Comparison of ENCODE assay signal across 8 cellular contexts in genomic region chr1:32540589-32540988, GRCh38. TPM values are rescaled to one million over a fixed set of nuclear protein-coding genes. Genes with fewer than 3 reads are reported as not detected.
A peak's percentile ranks its signal among the peaks of the same experiment; 100 is the strongest.
DNase-seq lines count a peak whose midpoint lies in the region; ATAC-seq and TF ChIP-seq lines count a peak whose summit lies in the region.

No MANE protein-coding gene starts in this region.

- peaks cover 54% of the 10 kb centered on the region for H3K27me3 Mint-ChIP-seq in activated naive CD4-positive, alpha-beta T cell treated with anti-CD3 and anti-CD28 coated beads for 36 hours (ENCODE audit: low read depth)
- H3K27me3 Mint-ChIP-seq in glutamatergic neuron (ENCODE audit: unreplicated experiment): peaks cover 5% of the 10 kb centered on the region

- peaks cover 8% of the 10 kb centered on the region for H3K4me1 Mint-ChIP-seq in activated naive CD4-positive, alpha-beta T cell treated with anti-CD3 and anti-CD28 coated beads for 36 hours (ENCODE audit: low read depth)
- H3K4me1 Mint-ChIP-seq in glutamatergic neuron (ENCODE audit: low read depth, unreplicated experiment): peaks cover 2% of the 10 kb centered on the region

- no peak for ATAC-seq in activated naive CD4-positive, alpha-beta T cell treated with anti-CD3 and anti-CD28 coated beads, Interleukin-2, amount 50 U/mL, for 72 hours
- ATAC-seq in left lung: no peak
- ATAC-seq in HG02642 (IDR thresholded peaks at IDR 0.05; ENCODE audit: poor library complexity, unreplicated experiment): no peak

- no peak for TF ChIP-seq CTCF in glutamatergic neuron (IDR thresholded peaks at IDR 0.05; ENCODE audit: partially characterized antibody, unreplicated experiment)
- TF ChIP-seq CTCF in tibial artery (IDR thresholded peaks at IDR 0.05): no peak
- TF ChIP-seq CTCF in left lung (IDR thresholded peaks at IDR 0.05): no peak

- intact Hi-C loops in activated naive CD4-positive, alpha-beta T cell treated with anti-CD3 and anti-CD28 coated beads for 36 hours (cut with micrococcal nuclease): no loop called here
- intact Hi-C loops in tibial artery (cut with DNase I; ENCODE audit: low total_unique reads) (no loop called here), left lung (cut with DNase I) (no loop called here)

- peak overlapping the region; percentile 86 for H3K4me3 ChIP-seq in SK-N-MC
- H3K4me3 ChIP-seq in tibial artery: peak overlapping the region; percentile 60
- H3K4me3 ChIP-seq in left lung: peak overlapping the region in 1 of 2 donors; percentile 54

- H3K27ac ChIP-seq in SK-N-MC (peak overlapping the region; percentile 36; the same call in 1 of the 2 replicates), tibial artery (no peak overlapping the region), left lung (no peak overlapping the region)

- H3K36me3 ChIP-seq in SK-N-MC (ENCODE audit: insufficient read depth, low read length) (no peaks in the 10 kb centered on the region; the same call in 1 of the 2 replicates), tibial artery (no peaks in the 10 kb centered on the region), left lung (no peaks in the 10 kb centered on the region)

- no peaks in the 10 kb centered on the region for H3K36me3 Mint-ChIP-seq in activated naive CD4-positive, alpha-beta T cell treated with anti-CD3 and anti-CD28 coated beads for 36 hours (ENCODE audit: low read depth)
- peaks cover 5 to 12% of the 10 kb centered on the region in 2 donors for H3K36me3 Mint-ChIP-seq in activated naive CD4-positive, alpha-beta T cell treated with anti-CD3 and anti-CD28 coated beads, Interleukin-2, amount 50 U/mL, for 72 hours
- peaks cover 4% of the 10 kb centered on the region for H3K36me3 Mint-ChIP-seq in glutamatergic neuron (ENCODE audit: unreplicated experiment)

- H3K9me3 ChIP-seq in SK-N-MC (ENCODE audit: low read depth, low read length) (no peaks in the 10 kb centered on the region), tibial artery (no peaks in the 10 kb centered on the region), left lung (no peaks in the 10 kb centered on the region)

- no peak for TF ChIP-seq POLR2A in erythroblast (IDR thresholded peaks at IDR 0.05; ENCODE audit: low read length)

- no peak for DNase-seq in activated naive CD4-positive, alpha-beta T cell treated with anti-CD3 and anti-CD28 coated beads for 36 hours
- no peak for DNase-seq in activated naive CD4-positive, alpha-beta T cell treated with anti-CD3 and anti-CD28 coated beads, Interleukin-2, amount 50 U/mL, for 72 hours (ENCODE audit: low spot score in 2 of 2)
- DNase-seq in SK-N-MC (ENCODE audit: low read depth, low spot score) (no peak), glutamatergic neuron (no peak), tibial artery (peak in 1 of 2 donors; percentile 1), left lung (no peak), erythroblast (lab: John Stamatoyannopoulos, UW) (no peak)

- no peaks in the 10 kb centered on the region for H3K9me3 Mint-ChIP-seq in activated naive CD4-positive, alpha-beta T cell treated with anti-CD3 and anti-CD28 coated beads for 36 hours
- no peaks in the 10 kb centered on the region for H3K9me3 Mint-ChIP-seq in activated naive CD4-positive, alpha-beta T cell treated with anti-CD3 and anti-CD28 coated beads, Interleukin-2, amount 50 U/mL, for 72 hours
- H3K9me3 Mint-ChIP-seq in glutamatergic neuron (ENCODE audit: unreplicated experiment): peaks cover 12% of the 10 kb centered on the region

- H3K4me1 ChIP-seq in tibial artery (peaks cover 0 to 14% (median 4%) of the 10 kb centered on the region in 4 donors), left lung (peaks cover 0 to 26% of the 10 kb centered on the region in 2 donors)

- H3K27me3 ChIP-seq in tibial artery (no peaks in the 10 kb centered on the region), left lung (peaks cover 0 to 33% of the 10 kb centered on the region in 2 donors)

- CTCF ChIA-PET in activated naive CD4-positive, alpha-beta T cell treated with anti-CD3 and anti-CD28 coated beads for 36 hours (lab: Charles Lee): interaction anchor here (1.0 kb wide), 1 partner anchor 235 kb away, joined by 3 read pairs; no protein-coding TSS in a partner anchor

- peak overlapping the region; percentile 77 for H3K4me3 Mint-ChIP-seq in activated naive CD4-positive, alpha-beta T cell treated with anti-CD3 and anti-CD28 coated beads for 36 hours
- peak overlapping the region; percentile 93 for H3K4me3 Mint-ChIP-seq in glutamatergic neuron (ENCODE audit: unreplicated experiment)

- peak overlapping the region; percentile 75 for H3K9ac ChIP-seq in SK-N-MC (ENCODE audit: insufficient read length)

- H3K27ac Mint-ChIP-seq in activated naive CD4-positive, alpha-beta T cell treated with anti-CD3 and anti-CD28 coated beads for 36 hours: no peak overlapping the region
- H3K27ac Mint-ChIP-seq in activated naive CD4-positive, alpha-beta T cell treated with anti-CD3 and anti-CD28 coated beads, Interleukin-2, amount 50 U/mL, for 72 hours: peak overlapping the region in 1 of 2 donors; percentile 37
- H3K27ac Mint-ChIP-seq in glutamatergic neuron (ENCODE audit: unreplicated experiment): peak overlapping the region; percentile 74

RNA-seq across cellular contexts. Expression of gene ZBTB8A, which starts 1.4 kb away (rescaled TPM):
- under 1 TPM; 0.21 to 0.35 TPM for total RNA-seq in activated naive CD4-positive, alpha-beta T cell treated with anti-CD3 and anti-CD28 coated beads for 36 hours
- under 1 TPM; 0.16 to 0.18 TPM for total RNA-seq in activated naive CD4-positive, alpha-beta T cell treated with anti-CD3 and anti-CD28 coated beads, Interleukin-2, amount 50 U/mL, for 72 hours
- 12.0 TPM for total RNA-seq in glutamatergic neuron (ENCODE audit: unreplicated experiment)
- 1 to 10 TPM; 8.6 to 9.8 TPM for total RNA-seq in left lung
